ENCODE assay signal across 8 cellular contexts in the genomic region with DNA sequence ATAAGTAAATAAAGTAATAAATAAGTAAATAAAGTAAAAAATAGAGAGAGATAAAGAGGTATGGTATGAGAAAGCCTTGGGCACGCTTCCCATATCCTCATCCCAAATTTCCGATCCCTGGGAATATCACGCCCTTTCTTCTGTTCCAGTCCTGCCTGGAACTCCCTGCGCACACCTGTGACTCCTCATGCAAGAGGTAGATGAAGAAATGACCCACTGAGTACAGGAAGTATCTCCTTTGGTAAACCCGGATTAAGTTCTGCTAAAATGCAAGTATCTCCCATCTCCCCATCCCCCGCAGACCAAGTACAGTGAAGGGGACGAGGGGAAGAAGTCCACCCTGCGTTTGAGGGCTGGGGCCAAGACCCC. TPM values are rescaled to one million over a fixed set of nuclear protein-coding genes. Genes with fewer than 3 reads are reported as not detected.
DNase-seq lines count a peak whose midpoint lies in the region; ATAC-seq and TF ChIP-seq lines count a peak whose summit lies in the region.

No MANE protein-coding gene starts in this region.

- H3K4me1 ChIP-seq in left ventricle myocardium inferior: peaks cover 54% of the 10 kb centered on the region
- H3K4me1 ChIP-seq in lower lobe of right lung: peaks cover 44% of the 10 kb centered on the region
- peaks cover 0 to 11% of the 10 kb centered on the region in 2 donors for H3K4me1 ChIP-seq in aorta (ENCODE audit: control insufficient read depth in 1 of 2, insufficient read depth in 2 of 2, low read length in 2 of 2)

- H3K9me3 ChIP-seq in left ventricle myocardium inferior (replicated peaks) (no peaks in the 10 kb centered on the region), lower lobe of right lung (no peaks in the 10 kb centered on the region), aorta (ENCODE audit: control insufficient read depth, low read length) (no peaks in the 10 kb centered on the region)

- peaks cover 7% of the 10 kb centered on the region for H3K36me3 ChIP-seq in left ventricle myocardium inferior
- H3K36me3 ChIP-seq in lower lobe of right lung: peaks cover 14% of the 10 kb centered on the region
- no peaks in the 10 kb centered on the region for H3K36me3 ChIP-seq in aorta (ENCODE audit: control insufficient read depth in 1 of 2, insufficient read depth in 2 of 2, low read length in 1 of 2)

- peak overlapping the region; percentile 98 for H3K27ac Mint-ChIP-seq in activated naive CD8-positive, alpha-beta T cell treated with anti-CD3 and anti-CD28 coated beads, Interleukin-2, amount 50 U/mL, for 24 hours

- peak overlapping the region; percentile 98 for H3K4me3 ChIP-seq in left ventricle myocardium inferior
- peak overlapping the region; percentile 80 for H3K4me3 ChIP-seq in lower lobe of right lung
- peak overlapping the region; percentile 22 to 81 for H3K4me3 ChIP-seq in aorta (ENCODE audit: low read length in 2 of 2)

- no peaks in the 10 kb centered on the region for H3K9me3 Mint-ChIP-seq in activated naive CD8-positive, alpha-beta T cell treated with anti-CD3 and anti-CD28 coated beads, Interleukin-2, amount 50 U/mL, for 24 hours

- WGBS in aorta, 2 donors: 13 to 18% methylated on average over 8 of the region's 8 CpGs

- peak overlapping the region; percentile 100 for H3K4me3 Mint-ChIP-seq in activated naive CD8-positive, alpha-beta T cell treated with anti-CD3 and anti-CD28 coated beads, Interleukin-2, amount 50 U/mL, for 24 hours

- H3K4me1 Mint-ChIP-seq in activated naive CD8-positive, alpha-beta T cell treated with anti-CD3 and anti-CD28 coated beads, Interleukin-2, amount 50 U/mL, for 24 hours: peaks cover 46% of the 10 kb centered on the region

- DNase-seq in left ventricle myocardium inferior (no peak), left ventricle myocardium superior (no peak), lower lobe of right lung (no peak), aorta (no peak), putamen (ENCODE audit: low spot score) (no peak)
- DNase-seq in activated naive CD8-positive, alpha-beta T cell treated with anti-CD3 and anti-CD28 coated beads, Interleukin-2, amount 50 U/mL, for 24 hours: no peak
- no peak for DNase-seq in stimulated activated CD8-positive, alpha-beta memory T cell treated with anti-CD3 and anti-CD28 coated beads, Interleukin-4, amount 100 ng/mL, for 48 hours

- intact Hi-C loops in left ventricle myocardium inferior (cut with micrococcal nuclease) (no loop called here), left ventricle myocardium superior (cut with micrococcal nuclease) (no loop called here), lower lobe of right lung (cut with DNase I) (no loop called here), aorta (cut with DNase I) (no loop called here)

- no peak for ATAC-seq in left ventricle myocardium superior
- no peak for ATAC-seq in activated naive CD8-positive, alpha-beta T cell treated with anti-CD3 and anti-CD28 coated beads, Interleukin-2, amount 50 U/mL, for 24 hours
- no peak for ATAC-seq in lower lobe of right lung
- no peak for ATAC-seq in aorta (ENCODE audit: low FRiP score)
- ATAC-seq in GM21786 (IDR thresholded peaks at IDR 0.05; ENCODE audit: unreplicated experiment): no peak

- peaks cover 16% of the 10 kb centered on the region for H3K36me3 Mint-ChIP-seq in activated naive CD8-positive, alpha-beta T cell treated with anti-CD3 and anti-CD28 coated beads, Interleukin-2, amount 50 U/mL, for 24 hours (ENCODE audit: low read depth)

- H3K27me3 Mint-ChIP-seq in activated naive CD8-positive, alpha-beta T cell treated with anti-CD3 and anti-CD28 coated beads, Interleukin-2, amount 50 U/mL, for 24 hours: no peaks in the 10 kb centered on the region

- H3K27me3 ChIP-seq in left ventricle myocardium inferior (ENCODE audit: low read depth) (no peaks in the 10 kb centered on the region), lower lobe of right lung (ENCODE audit: low read depth) (no peaks in the 10 kb centered on the region), aorta (ENCODE audit: control insufficient read depth in 1 of 2, insufficient read depth in 2 of 2, low read length in 1 of 2) (no peaks in the 10 kb centered on the region)

- H3K27ac ChIP-seq in left ventricle myocardium inferior (replicated peaks) (peak overlapping the region; percentile 97), lower lobe of right lung (peak overlapping the region; percentile 96), aorta (ENCODE audit: low read depth in 1 of 2, low read length in 2 of 2) (peak overlapping the region in 1 of 2 donors; percentile 49)

- no peak for TF ChIP-seq CTCF in left ventricle myocardium inferior (IDR thresholded peaks at IDR 0.05; ENCODE audit: borderline replicate concordance)
- TF ChIP-seq CTCF in lower lobe of right lung (IDR thresholded peaks at IDR 0.05): no peak

RNA-seq across cellular contexts. Expression of a gene that starts 0.4 kb away (rescaled TPM):
- total RNA-seq in left ventricle myocardium inferior: 5.6 TPM
- 5.0 TPM for total RNA-seq in left ventricle myocardium superior
- total RNA-seq in lower lobe of right lung: 14.9 TPM
- 10 to 100 TPM; 11.4 to 14.1 TPM for total RNA-seq in aorta
- polyA plus RNA-seq in aorta: 1 to 10 TPM; 3.3 to 4.6 TPM

RNA-seq across cellular contexts. Expression of a gene that starts 6.0 kb away (rescaled TPM):
- total RNA-seq in left ventricle myocardium inferior (4.0 TPM), left ventricle myocardium superior (2.9 TPM), lower lobe of right lung (8.4 TPM), aorta (10 to 100 TPM in 1 of 2 donors, 1 to 10 TPM in 1; 5.1 to 11.0 TPM)
- polyA plus RNA-seq in aorta: 1 to 10 TPM; 2.3 to 2.4 TPM

RNA-seq across cellular contexts. Expression of a gene that starts 22.3 kb away (rescaled TPM):
- total RNA-seq in left ventricle myocardium inferior: 2.2 TPM
- total RNA-seq in left ventricle myocardium superior: 1.8 TPM
- total RNA-seq in lower lobe of right lung: 6.6 TPM
- 1 to 10 TPM; 3.8 to 6.8 TPM for total RNA-seq in aorta
- 1 to 10 TPM; 1.9 to 5.1 TPM for polyA plus RNA-seq in aorta
